ENCODE assay signal across 11 cellular contexts in the genomic region with DNA sequence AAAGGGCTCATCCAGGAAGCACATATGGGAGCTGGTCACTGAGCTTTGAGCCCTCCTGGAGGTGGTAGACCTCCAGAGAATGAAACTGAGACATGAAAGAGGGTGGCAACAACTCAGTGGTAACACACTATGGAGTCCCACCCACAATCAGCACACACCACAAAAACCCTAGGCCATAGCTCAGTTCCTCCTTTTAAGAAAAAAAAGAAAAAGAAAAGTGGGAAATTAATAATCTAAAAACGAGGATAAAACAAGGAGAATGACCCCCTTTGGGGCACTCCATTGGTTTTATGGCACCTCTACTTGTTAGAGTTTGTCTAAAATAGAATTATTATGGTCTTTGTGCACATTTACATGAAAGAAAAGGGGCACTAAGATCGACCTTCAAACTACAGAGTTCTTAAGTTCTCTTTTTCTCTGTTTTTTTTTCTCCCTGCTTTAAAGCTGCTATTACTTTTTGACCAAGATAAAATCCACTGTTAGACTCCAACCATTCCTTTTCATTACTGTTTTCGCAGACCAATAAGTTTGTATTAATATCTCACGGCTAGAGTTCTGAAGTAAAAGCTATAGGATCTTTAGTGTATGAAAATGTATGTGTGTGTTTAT. TPM values are rescaled to one million over a fixed set of nuclear protein-coding genes. Genes with fewer than 3 reads are reported as not detected.
DNase-seq lines count a peak whose midpoint lies in the region; ATAC-seq and TF ChIP-seq lines count a peak whose summit lies in the region.
"Had no signal": no experiment of that assay in that cellular context is flagged by ENCODE, and none has a peak within 500 bp of the region (broad histone marks: within the 10 kb centered on the region; RNA-seq: fewer than 3 reads in every experiment).

No MANE protein-coding gene starts in this region.

- intact Hi-C loops in dendritic cell treated with granulocyte-macrophage colony-stimulating factor and Interleukin-4, amounts not matched to agents 40 ng/mL and 50 ng/mL, for 4 days (cut with micrococcal nuclease), result no loop called here
- intact Hi-C loops in uterus (cut with DNase I; ENCODE audit: low total_unique reads), result no loop called here
- intact Hi-C loops in Right ventricle myocardium inferior (cut with DNase I), result no loop called here

- no peak overlapping the region for H3K27ac Mint-ChIP-seq in dendritic cell treated with granulocyte-macrophage colony-stimulating factor and Interleukin-4, amounts not matched to agents 40 ng/mL and 50 ng/mL, for 4 days

- H3K36me3 ChIP-seq in Karpas-422 (ENCODE audit: insufficient read depth, low read length) (no peaks in the 10 kb centered on the region), uterus (no peaks in the 10 kb centered on the region)

- H3K36me3 Mint-ChIP-seq in dendritic cell treated with granulocyte-macrophage colony-stimulating factor and Interleukin-4, amounts not matched to agents 40 ng/mL and 50 ng/mL, for 4 days (ENCODE audit: low read depth), result no peaks in the 10 kb centered on the region

- TF ChIP-seq POLR2A in uterus (IDR thresholded peaks at IDR 0.05), result no peak

- H3K27me3 ChIP-seq in Karpas-422 (ENCODE audit: low read length) (no peaks in the 10 kb centered on the region), uterus (no peaks in the 10 kb centered on the region)

- no peaks in the 10 kb centered on the region for H3K27me3 Mint-ChIP-seq in dendritic cell treated with granulocyte-macrophage colony-stimulating factor and Interleukin-4, amounts not matched to agents 40 ng/mL and 50 ng/mL, for 4 days

- H3K27ac ChIP-seq in Karpas-422 (ENCODE audit: low read length), result no peak overlapping the region
- no peak overlapping the region for H3K27ac ChIP-seq in uterus

- no peak overlapping the region for H3K4me2 ChIP-seq in Karpas-422 (ENCODE audit: low read depth, low read length, poor library complexity, severe bottlenecking)

- peaks cover 8% of the 10 kb centered on the region for H3K9me3 Mint-ChIP-seq in dendritic cell treated with granulocyte-macrophage colony-stimulating factor and Interleukin-4, amounts not matched to agents 40 ng/mL and 50 ng/mL, for 4 days

- H3K9me3 ChIP-seq in Karpas-422 (ENCODE audit: low read length), result no peaks in the 10 kb centered on the region
- H3K9me3 ChIP-seq in uterus, result no peaks in the 10 kb centered on the region

- H3K4me1 Mint-ChIP-seq in dendritic cell treated with granulocyte-macrophage colony-stimulating factor and Interleukin-4, amounts not matched to agents 40 ng/mL and 50 ng/mL, for 4 days (ENCODE audit: low read depth), result peaks cover 13% of the 10 kb centered on the region

- DNase-seq in GDM1 (lab: John Stamatoyannopoulos, UW) (no peak), Karpas-422 (no peak), uterus (no peak), Right ventricle myocardium inferior (ENCODE audit: missing footprints) (no peak)
- DNase-seq: activated naive CD4-positive, alpha-beta T cell treated with anti-CD3 and anti-CD28 coated beads, Interleukin-2, amount 50 U/mL, for 16 hours; DMS153; NCI-H524 treated with DMSO at 0.1 percent for 48 hours had no signal

- no peaks in the 10 kb centered on the region for H3K79me2 ChIP-seq in Karpas-422 (ENCODE audit: low read length)

- H3K9ac ChIP-seq in Karpas-422 (ENCODE audit: low read length), result no peak overlapping the region

- peak overlapping the region; percentile 27 for H3K4me3 Mint-ChIP-seq in dendritic cell treated with granulocyte-macrophage colony-stimulating factor and Interleukin-4, amounts not matched to agents 40 ng/mL and 50 ng/mL, for 4 days

- no peaks in the 10 kb centered on the region for H4K20me1 ChIP-seq in Karpas-422 (ENCODE audit: insufficient read depth, low read depth, low read length)

- TF ChIP-seq CTCF in uterus (IDR thresholded peaks at IDR 0.05), result no peak

- H3K4me3 ChIP-seq in Karpas-422 (ENCODE audit: low read length) (no peak overlapping the region), uterus (no peak overlapping the region)

- no peak overlapping the region for H2AFZ ChIP-seq in Karpas-422 (ENCODE audit: low read length)

- H3K9me2 ChIP-seq in Karpas-422 (replicated peaks; ENCODE audit: insufficient read depth, low read length), result no peaks in the 10 kb centered on the region

- ATAC-seq in GM18858 (IDR thresholded peaks at IDR 0.05; ENCODE audit: unreplicated experiment) (peak; percentile 100), GM21447 (IDR thresholded peaks at IDR 0.05; ENCODE audit: unreplicated experiment) (peak; percentile 100), HG03135 (IDR thresholded peaks at IDR 0.05; ENCODE audit: unreplicated experiment) (peak; percentile 100), Right ventricle myocardium inferior (no peak)

- no peaks in the 10 kb centered on the region for H3K4me1 ChIP-seq in Karpas-422 (ENCODE audit: low read length)
- no peaks in the 10 kb centered on the region for H3K4me1 ChIP-seq in uterus

RNA-seq across cellular contexts. Expression of a gene that starts 40.2 kb away (rescaled TPM):
- 1.6 and 2.8 TPM in 2 replicates for total RNA-seq in Karpas-422 (2014; rRNA removed; shearing (Covaris generic); ENCODE audit: low replicate concordance)
- total RNA-seq in uterus (100 to 1,000 TPM in 1 of 4 donors, 10 to 100 TPM in 3; 35.6 to 157 (median 85.1) TPM), Right ventricle myocardium inferior (55.7 TPM)
